ENCODE assay signal across 8 cellular contexts in the genomic region with DNA sequence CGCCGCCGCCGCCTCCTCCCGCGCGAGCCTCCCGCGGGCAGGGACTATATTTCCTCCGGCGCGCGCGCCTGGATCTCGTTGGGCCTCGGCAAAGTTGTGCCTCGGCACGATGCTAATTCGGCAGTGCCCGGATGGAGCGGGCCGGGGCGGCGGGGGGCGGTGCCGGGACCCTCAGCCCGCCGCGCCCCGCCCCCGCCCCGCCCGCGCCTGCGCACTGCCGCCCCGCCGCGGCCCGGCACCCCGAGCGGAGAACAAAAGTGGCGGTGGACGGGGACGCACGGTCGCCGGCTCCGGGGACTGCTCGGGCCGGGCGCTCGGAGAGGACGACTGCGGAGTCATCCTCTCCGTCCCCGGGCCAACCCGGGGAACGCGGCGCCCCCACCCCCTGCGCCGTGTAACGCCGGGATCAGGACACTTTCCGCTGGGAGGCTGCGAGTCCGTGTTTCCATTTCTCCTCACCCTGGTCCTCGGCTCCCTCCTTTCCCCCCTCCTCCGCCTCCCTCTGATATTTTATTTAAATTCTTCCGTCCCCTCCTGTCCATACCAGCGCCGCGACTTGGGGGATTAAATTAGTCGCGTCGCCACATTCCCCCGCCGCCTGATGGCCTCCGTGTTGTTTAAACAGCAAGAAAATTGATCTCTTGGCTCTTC. TPM values are rescaled to one million over a fixed set of nuclear protein-coding genes. Genes with fewer than 3 reads are reported as not detected.
A peak's percentile ranks its signal among the peaks of the same experiment; 100 is the strongest.
DNase-seq lines count a peak whose midpoint lies in the region; ATAC-seq, FAIRE-seq and TF ChIP-seq lines count a peak whose summit lies in the region.

PHF21B (minus strand) TSS at position 125 of the 651 bp plus-strand sequence. CDS start 456 bp downstream, outside the sequence.

- peak within 1 kb of the TSS in 7 of 11 experiments; percentile 35 to 62 (median 51); a peak in 9 of 22 replicates for H3K27ac ChIP-seq in BLaER1 treated with 17β-estradiol and CSF1 and Interleukin-3, amounts not matched to agents 10 nM and 100 nM
- H3K27ac ChIP-seq in SU-DHL-6 (ENCODE audit: low read depth, low read length) (peak within 1 kb of the TSS; percentile 44), thoracic aorta (no peak within 1 kb of the TSS)
- no peak within 1 kb of the TSS for H3K27ac ChIP-seq in effector memory CD4-positive, alpha-beta T cell (ENCODE audit: insufficient read depth, low read length, poor library complexity, severe bottlenecking)

- no peaks in the 10 kb centered on the region for H3K36me3 Mint-ChIP-seq in mesothelial cell of epicardium

- no peak for ATAC-seq in thoracic aorta (ENCODE audit: insufficient number of reproducible peaks, low FRiP score, low read depth)
- no peak for ATAC-seq in GM18861 (IDR thresholded peaks at IDR 0.05; ENCODE audit: unreplicated experiment)
- no peak for ATAC-seq in HG02759 (IDR thresholded peaks at IDR 0.05; ENCODE audit: unreplicated experiment)

- no peaks in the 10 kb centered on the region for H3F3A ChIP-seq in SU-DHL-6 (ENCODE audit: insufficient read depth)

- peak within 1 kb of the TSS; percentile 52 to 73 (median 65) for H3K4me3 ChIP-seq in BLaER1 treated with 17β-estradiol and CSF1 and Interleukin-3, amounts not matched to agents 10 nM and 100 nM
- H3K4me3 ChIP-seq in SU-DHL-6 (ENCODE audit: insufficient read depth, low read length, poor library complexity, severe bottlenecking) (peak within 1 kb of the TSS; percentile 71), thoracic aorta (peak within 1 kb of the TSS; percentile 73)
- peak within 1 kb of the TSS; percentile 17 for H3K4me3 ChIP-seq in effector memory CD4-positive, alpha-beta T cell (ENCODE audit: insufficient read depth, low read depth, low read length, poor library complexity, severe bottlenecking)

- TF ChIP-seq CTCF in SU-DHL-6 (IDR thresholded peaks at IDR 0.05; ENCODE audit: insufficient read depth, low read length, poor library complexity, severe bottlenecking) (no peak), mesothelial cell of epicardium (IDR thresholded peaks at IDR 0.05; ENCODE audit: unreplicated experiment) (no peak), thoracic aorta (IDR thresholded peaks at IDR 0.05) (no peak)

- H3K27ac Mint-ChIP-seq in mesothelial cell of epicardium, result peak within 1 kb of the TSS; percentile 86

- H3K9me2 ChIP-seq in SU-DHL-6 (replicated peaks; ENCODE audit: insufficient read depth, low read length), result no peaks in the 10 kb centered on the region

- H3K27me3 ChIP-seq in BLaER1 treated with 17β-estradiol and CSF1 and Interleukin-3, amounts not matched to agents 10 nM and 100 nM, result peaks cover 58 to 68% (median 62%) of the 10 kb centered on the region in 11 experiments
- no peaks in the 10 kb centered on the region for H3K27me3 ChIP-seq in SU-DHL-6 (ENCODE audit: low read length)
- peaks cover 26% of the 10 kb centered on the region for H3K27me3 ChIP-seq in effector memory CD4-positive, alpha-beta T cell (replicated peaks; ENCODE audit: control insufficient read depth, insufficient read depth, low read length, poor library complexity, severe bottlenecking)
- peaks cover 11% of the 10 kb centered on the region for H3K27me3 ChIP-seq in thoracic aorta (replicated peaks; ENCODE audit: insufficient read depth)

- DNase-seq in HTR-8/SVneo (ENCODE audit: insufficient read length, low spot score), result peak; percentile 54
- DNase-seq in effector memory CD4-positive, alpha-beta T cell, result no peak
- peak; percentile 85 to 86 for DNase-seq in mesothelial cell of epicardium (ENCODE audit: low spot score in 2 of 2, unreplicated experiment in 2 of 2)
- no peak for DNase-seq in thoracic aorta (ENCODE audit: low spot score)

- peak within 1 kb of the TSS in 10 of 11 experiments; percentile 37 to 81 (median 72); a peak in 18 of 22 replicates for H3K9ac ChIP-seq in BLaER1 treated with 17β-estradiol and CSF1 and Interleukin-3, amounts not matched to agents 10 nM and 100 nM
- H3K9ac ChIP-seq in SU-DHL-6 (ENCODE audit: low read length), result peak within 1 kb of the TSS; percentile 85

- no peaks in the 10 kb centered on the region for H3K9me3 Mint-ChIP-seq in mesothelial cell of epicardium

- peaks cover 25% of the 10 kb centered on the region for H3K4me1 Mint-ChIP-seq in mesothelial cell of epicardium

- H3K4me1 ChIP-seq in BLaER1 treated with 17β-estradiol and CSF1 and Interleukin-3, amounts not matched to agents 10 nM and 100 nM, result peaks cover 0 to 21% (median 8%) of the 10 kb centered on the region in 10 experiments; a peak in 13 of 20 replicates
- H3K4me1 ChIP-seq in effector memory CD4-positive, alpha-beta T cell (ENCODE audit: control insufficient read depth, insufficient read depth, low read length, poor library complexity, severe bottlenecking), result peaks cover 11% of the 10 kb centered on the region
- peaks cover 13 to 40% of the 10 kb centered on the region in 2 donors for H3K4me1 ChIP-seq in thoracic aorta (ENCODE audit: control insufficient read depth in 1 of 2, low read depth in 2 of 2)

- peak within 1 kb of the TSS; percentile 93 for H2AFZ ChIP-seq in SU-DHL-6 (ENCODE audit: low read depth, low read length, severe bottlenecking)

- H3K36me3 ChIP-seq in BLaER1 treated with 17β-estradiol and CSF1 and Interleukin-3, amounts not matched to agents 10 nM and 100 nM, result no peaks in the 10 kb centered on the region
- no peaks in the 10 kb centered on the region for H3K36me3 ChIP-seq in SU-DHL-6 (ENCODE audit: low read length)
- H3K36me3 ChIP-seq in effector memory CD4-positive, alpha-beta T cell (ENCODE audit: control insufficient read depth, insufficient read depth, low read length), result no peaks in the 10 kb centered on the region
- no peaks in the 10 kb centered on the region for H3K36me3 ChIP-seq in thoracic aorta

- peaks cover 0 to 37% (median 27%) of the 10 kb centered on the region in 11 experiments; a peak in 16 of 22 replicates for H4K20me1 ChIP-seq in BLaER1 treated with 17β-estradiol and CSF1 and Interleukin-3, amounts not matched to agents 10 nM and 100 nM
- H4K20me1 ChIP-seq in SU-DHL-6 (ENCODE audit: low read depth, low read length), result no peaks in the 10 kb centered on the region

- peak within 1 kb of the TSS; percentile 61 to 90 (median 84) for H3K4me2 ChIP-seq in BLaER1 treated with 17β-estradiol and CSF1 and Interleukin-3, amounts not matched to agents 10 nM and 100 nM
- H3K4me2 ChIP-seq in SU-DHL-6 (ENCODE audit: low read depth, low read length, poor library complexity, severe bottlenecking), result peak within 1 kb of the TSS; percentile 65

- H3K27me3 Mint-ChIP-seq in mesothelial cell of epicardium (ENCODE audit: low read depth), result peaks cover 47% of the 10 kb centered on the region

- peak within 1 kb of the TSS; percentile 94 for H3K4me3 Mint-ChIP-seq in mesothelial cell of epicardium

- H3K9me3 ChIP-seq in BLaER1 treated with 17β-estradiol and CSF1 and Interleukin-3, amounts not matched to agents 10 nM and 100 nM (replicated peaks in 1 of 11), result no peaks in the 10 kb centered on the region
- no peaks in the 10 kb centered on the region for H3K9me3 ChIP-seq in SU-DHL-6 (ENCODE audit: insufficient read depth, low read length)
- H3K9me3 ChIP-seq in effector memory CD4-positive, alpha-beta T cell (ENCODE audit: control insufficient read depth, low read length), result no peaks in the 10 kb centered on the region
- no peaks in the 10 kb centered on the region for H3K9me3 ChIP-seq in thoracic aorta

- no peak for FAIRE-seq in HTR-8/SVneo (lab: Jason Lieb, UNC)

- 0 out of 2 replicates have a peak, but pooled peaks cover 8% of the 10 kb centered on the region for H3K79me2 ChIP-seq in SU-DHL-6 (ENCODE audit: insufficient read depth, low read length)

RNA-seq across cellular contexts. Expression of gene PHF21B, which starts in this region (rescaled TPM):
- total RNA-seq in mesothelial cell of epicardium (5.7 to 8.6 TPM (median 6.8 TPM) in 3 replicates), thoracic aorta (1 to 10 TPM in 1 of 2 donors, not detected in 1; 2.1 TPM)

Comparison
In these comparisons a context has a peak if more than half of its experiments do, and no peak if none do; other contexts are left out.
1. H3K27ac ChIP-seq: peak in BLaER1 treated with 17β-estradiol and CSF1 and Interleukin-3, amounts not matched to agents 10 nM and 100 nM (7 of 11) and SU-DHL-6 (single experiment); none in effector memory CD4-positive, alpha-beta T cell (single experiment) and thoracic aorta (0 of 2).
2. H3K4me3 ChIP-seq: peak in every context shown above with its lines; median percentile 73 in thoracic aorta; 71 in SU-DHL-6; 65 in BLaER1 treated with 17β-estradiol and CSF1 and Interleukin-3, amounts not matched to agents 10 nM and 100 nM; 17 in effector memory CD4-positive, alpha-beta T cell.
3. DNase-seq: peak in HTR-8/SVneo (single experiment) and mesothelial cell of epicardium (2 of 2); none in effector memory CD4-positive, alpha-beta T cell (0 of 3) and thoracic aorta (single experiment).